25 cellular contexts compared by ENCODE assay signal in the genomic region with DNA sequence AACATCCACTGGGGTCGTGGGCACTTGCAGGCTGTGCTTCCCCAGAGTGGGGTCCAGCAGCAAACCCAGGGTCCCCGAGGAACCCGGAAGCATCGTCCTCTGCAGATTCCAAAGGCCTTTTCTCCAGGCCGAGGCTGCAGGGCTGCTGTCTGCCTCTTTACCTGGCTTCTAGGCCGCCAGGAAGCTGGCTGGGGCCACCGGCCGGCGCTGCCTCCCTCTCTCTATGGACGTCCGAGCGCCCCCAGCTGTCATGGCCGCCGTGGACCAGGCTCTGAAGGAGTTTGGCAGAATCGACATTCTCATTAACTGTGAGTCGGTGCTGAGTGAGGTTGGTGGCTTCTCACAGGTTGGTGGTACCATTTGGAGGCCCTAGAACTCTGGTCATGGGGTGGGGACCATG. TPM values are rescaled to one million over a fixed set of nuclear protein-coding genes. Genes with fewer than 3 reads are reported as not detected.
DNase-seq lines count a peak whose midpoint lies in the region; ATAC-seq, FAIRE-seq and TF ChIP-seq lines count a peak whose summit lies in the region.
"Had no signal": no experiment of that assay in that cellular context is flagged by ENCODE, and none has a peak within 500 bp of the region (broad histone marks: within the 10 kb centered on the region; RNA-seq: fewer than 3 reads in every experiment).

No MANE protein-coding gene starts in this region.

- in situ Hi-C loops in HepG2 (cut with HindIII; ENCODE audit: extremely low pct_ligation_motif_present, low pct_unique_long_range_greater_than_20kb), result no loop called here

- POLR2A ChIA-PET in WTC11 (lab: Charles Lee), result no interaction called here
- POLR2A ChIA-PET in HepG2 (lab: Yijun Ruan, JAX), result interaction anchor here (3.1 kb wide), 1 partner anchor 68 kb away, joined by 18 read pairs; no protein-coding TSS in a partner anchor

- H3K4me1 ChIP-seq in HepG2 (ENCODE audit: insufficient read depth, low read length), result peaks cover 46% of the 10 kb centered on the region

- intact Hi-C loops in HepG2 (cut with micrococcal nuclease; ENCODE audit: unreplicated experiment), result no loop called here

- H3K4me1 Mint-ChIP-seq in WTC11, result no peaks in the 10 kb centered on the region
- H3K4me1 Mint-ChIP-seq: B cell, H9 had no signal

- BruUV-seq in HepG2 (replicated peaks; lab: Mats Ljungman, UMichigan), result no TSS peak

- TF ChIP-seq EP300 in HepG2 (IDR thresholded peaks at IDR 0.05; ENCODE audit: low read depth in 2 of 2, low read length in 2 of 2) (no peak), HepG2 (CRISPR knock-in tag; IDR thresholded peaks at IDR 0.05; ENCODE audit: borderline replicate concordance) (no peak)

- H3K27ac ChIP-seq in HepG2 (ENCODE audit: extremely low read length, insufficient read depth, low read length), result no peak overlapping the region
- H3K27ac ChIP-seq: C4-2B, SK-N-MC had no signal

- no peak overlapping the region for H3K4me3 Mint-ChIP-seq in WTC11
- H3K4me3 Mint-ChIP-seq: B cell; CD8-positive, alpha-beta T cell; H9 had no signal

- no peaks in the 10 kb centered on the region for H4K20me1 ChIP-seq in HepG2 (ENCODE audit: insufficient read depth, low read length)

- H3K4me3 ChIP-seq in H7 (ENCODE audit: insufficient read depth, low read depth, low read length) (no peak overlapping the region), HepG2 (replicated peaks in 1 of 3; ENCODE audit: insufficient read depth in 1 of 3, low read depth in 2 of 3, low read length in 3 of 3) (no peak overlapping the region)
- H3K4me3 ChIP-seq: GM12878, MG63, SK-N-MC had no signal

- CTCF ChIA-PET in WTC11 (lab: Charles Lee), result interaction anchor here (1.1 to 1.3 kb wide), 2 partner anchors 9 to 80 kb away, joined by 3 to 5 read pairs; no protein-coding TSS in a partner anchor
- CTCF ChIA-PET in HepG2 (lab: Yijun Ruan, JAX; ENCODE audit: low intra/inter-chr PET ratio, low total read pairs), result no interaction called here

- H3K9ac ChIP-seq in HepG2 (ENCODE audit: insufficient read depth, low read depth, low read length), result no peak overlapping the region

- peaks cover 6% of the 10 kb centered on the region for H3K79me2 ChIP-seq in HepG2 (ENCODE audit: insufficient read depth, low read length)

- TF ChIP-seq RAD21 in HepG2 (CRISPR knock-in tag; IDR thresholded peaks at IDR 0.05), result no peak

- H3K36me3 ChIP-seq in H7 (replicated peaks; ENCODE audit: control insufficient read depth, insufficient read depth, low read length) (0 out of 2 replicates have a peak, but pooled peaks cover 2% of the 10 kb centered on the region), HepG2 (replicated peaks in 1 of 2; ENCODE audit: control insufficient read depth in 1 of 2, insufficient read depth in 2 of 2, low read length in 2 of 2) (peaks cover 4 to 11% of the 10 kb centered on the region in 2 experiments; a peak in 4 of 5 replicates)

- no peak overlapping the region for H3K27ac Mint-ChIP-seq in WTC11
- H3K27ac Mint-ChIP-seq: B cell; CD8-positive, alpha-beta T cell had no signal

- no peak for TF ChIP-seq POLR2A in HepG2 (IDR thresholded peaks at IDR 0.05; ENCODE audit: insufficient read depth in 1 of 2, low read depth in 2 of 2, low read length in 2 of 2)
- no peak for TF ChIP-seq POLR2A in H54 (IDR thresholded peaks at IDR 0.05; ENCODE audit: low read depth, low read length)

- TF ChIP-seq CTCF in WTC11 (IDR thresholded peaks at IDR 0.05), result no peak
- TF ChIP-seq CTCF in HepG2 (CRISPR knock-in tag; IDR thresholded peaks at IDR 0.05), result no peak

- FAIRE-seq in HepG2 (lab: Jason Lieb, UNC) (no peak), H54 (lab: Jason Lieb, UNC) (no peak)
- FAIRE-seq: GM12878 had no signal

- 96% methylated on average over 10 of the region's 16 CpGs for WGBS in HepG2 (ENCODE audit: low lambda C conversion rate)

- no peaks in the 10 kb centered on the region for H3K9me3 ChIP-seq in HepG2 (ENCODE audit: low read length)
- H3K9me3 ChIP-seq: Caco-2, MG63 had no signal

- peak; percentile 38 for ATAC-seq in WTC11
- no peak for ATAC-seq in HepG2
- ATAC-seq: CD8-positive, alpha-beta T cell; GM12878 had no signal

- no peaks in the 10 kb centered on the region for H3K9me3 Mint-ChIP-seq in WTC11
- H3K9me3 Mint-ChIP-seq: CD8-positive, alpha-beta T cell; H9 had no signal

- H3K27me3 Mint-ChIP-seq in WTC11 (ENCODE audit: low read depth), result no peaks in the 10 kb centered on the region
- H3K27me3 Mint-ChIP-seq: B cell had no signal

- H2AFZ ChIP-seq in HepG2 (ENCODE audit: low read length), result no peak overlapping the region

- no peak overlapping the region for H3K4me2 ChIP-seq in HepG2 (ENCODE audit: low read depth, low read length)

- DNase-seq in H7 (peak; percentile 66), WTC11 (ENCODE audit: low spot score) (no peak), HepG2 (ENCODE audit: low spot score) (no peak), epidermal melanocyte (ENCODE audit: insufficient read length, low spot score) (no peak), NCI-H2029 treated with DMSO at 0.1 percent for 48 hours (lab: John Stamatoyannopoulos, UW) (no peak), H54 (ENCODE audit: insufficient read length, low spot score) (no peak)
- no peak for DNase-seq in NK-92 treated with Interleukin-12 subunit alpha and Interleukin-12 subunit beta, amount 100 ng/mL, for 24 hours (lab: John Stamatoyannopoulos, UW)
- DNase-seq: Caco-2; CD8-positive, alpha-beta T cell; DMS 273 treated with DMSO at 0.1 percent for 48 hours; DMS79; EL; GDM1; H9; KG1; MG63; NCI-H1105 treated with DMSO at 0.1 percent for 48 hours; NCI-H2029; NCI-H446 treated with DMSO at 0.1 percent for 48 hours; NCI-H526 treated with DMSO at 0.1 percent for 48 hours; SIG-M5 had no signal

- H3K36me3 Mint-ChIP-seq in WTC11, result peaks cover 6% of the 10 kb centered on the region; the same call in 1 of the 2 replicates
- H3K36me3 Mint-ChIP-seq: CD8-positive, alpha-beta T cell had no signal

- H3K27me3 ChIP-seq in H7 (ENCODE audit: control insufficient read depth, insufficient read depth, low read length), result no peaks in the 10 kb centered on the region
- H3K27me3 ChIP-seq in HepG2 (ENCODE audit: control insufficient read depth in 1 of 2, insufficient read depth in 2 of 2, low read length in 2 of 2), result no peaks in the 10 kb centered on the region
- H3K27me3 ChIP-seq: MG63 had no signal

RNA-seq across cellular contexts. Expression of a gene that starts 5.6 kb away (rescaled TPM):
- 20.1 and 21.4 TPM in 2 replicates for total RNA-seq in H7 (2014; rRNA removed; shearing (Covaris generic))
- total RNA-seq in WTC11 (2021) (37.8 to 43.6 TPM (median 40.7 TPM) in 3 replicates), HepG2 (2016; rRNA removed; fragmentation: Illumina TruSeq; extraction: Trizol) (27.8 and 36.3 TPM in 2 replicates)
- 22.1 and 28.4 TPM in 2 replicates for total RNA-seq in HepG2 (2016; cell fraction: cytosol; rRNA removed; fragmentation: Illumina TruSeq; extraction: Trizol; ENCODE audit: low read depth)
- total RNA-seq in HepG2 (2016; cell fraction: insoluble cytoplasmic fraction; rRNA removed; fragmentation: Illumina TruSeq; extraction: Trizol), result 28.1 and 37.2 TPM in 2 replicates
- 22.1 and 27.1 TPM in 2 replicates for total RNA-seq in HepG2 (2016; cell fraction: membrane; rRNA removed; fragmentation: Illumina TruSeq; extraction: Trizol)
- 34.5 and 35.9 TPM in 2 replicates for total RNA-seq in HepG2 (2016; cell fraction: nucleus; rRNA removed; fragmentation: Illumina TruSeq; extraction: Trizol)
- polyA plus RNA-seq in HepG2 (2011; rRNA removed), result 44.6 and 51.2 TPM in 2 replicates
- 29.5 and 53.6 TPM in 2 replicates for polyA plus RNA-seq in HepG2 (2011; cell fraction: cytosol; rRNA removed)
- 220 and 244 TPM in 2 replicates for polyA plus RNA-seq in HepG2 (2011; cell fraction: nucleus; rRNA removed)
- polyA plus RNA-seq in HepG2 (2012), result 22.1 and 23.1 TPM in 2 replicates
- 13.3 and 15.1 TPM in 2 replicates for polyA plus RNA-seq in HepG2 (2016; cell fraction: cytosol; fragmentation: Illumina TruSeq; extraction: Trizol; ENCODE audit: low read depth)
- polyA plus RNA-seq in HepG2 (2016; cell fraction: insoluble cytoplasmic fraction; fragmentation: Illumina TruSeq; extraction: Trizol; ENCODE audit: low read depth), result 31.8 and 35.2 TPM in 2 replicates
- 19.1 and 19.5 TPM in 2 replicates for polyA plus RNA-seq in HepG2 (2016; cell fraction: membrane; fragmentation: Illumina TruSeq; extraction: Trizol; ENCODE audit: low read depth)
- 124 and 131 TPM in 2 replicates for polyA plus RNA-seq in HepG2 (2016; cell fraction: nucleus; fragmentation: Illumina TruSeq; extraction: Trizol; ENCODE audit: insufficient read depth, low read depth)
- polyA minus RNA-seq in HepG2 (2011; rRNA and poly(A)+ RNA removed; ENCODE audit: low replicate concordance), result 15.9 and 53.9 TPM in 2 replicates
- polyA minus RNA-seq in HepG2 (2011; cell fraction: cytosol; rRNA and poly(A)+ RNA removed), result 17.0 and 17.7 TPM in 2 replicates
- 25.4 and 25.9 TPM in 2 replicates for polyA minus RNA-seq in HepG2 (2011; cell fraction: nucleus; rRNA and poly(A)+ RNA removed)

RNA-seq across cellular contexts. Expression of a gene that starts 10.3 kb away (rescaled TPM):
- total RNA-seq in H7 (2014; rRNA removed; shearing (Covaris generic)), result 400 and 507 TPM in 2 replicates
- total RNA-seq in WTC11 (2021) (467 to 550 TPM (median 535 TPM) in 3 replicates), HepG2 (2016; rRNA removed; fragmentation: Illumina TruSeq; extraction: Trizol) (82.8 and 121 TPM in 2 replicates)
- 711 and 716 TPM in 2 replicates for total RNA-seq in HepG2 (2016; cell fraction: cytosol; rRNA removed; fragmentation: Illumina TruSeq; extraction: Trizol; ENCODE audit: low read depth)
- total RNA-seq in HepG2 (2016; cell fraction: insoluble cytoplasmic fraction; rRNA removed; fragmentation: Illumina TruSeq; extraction: Trizol), result 79.6 and 119 TPM in 2 replicates
- total RNA-seq in HepG2 (2016; cell fraction: membrane; rRNA removed; fragmentation: Illumina TruSeq; extraction: Trizol), result 463 and 513 TPM in 2 replicates
- 47.7 and 52.8 TPM in 2 replicates for total RNA-seq in HepG2 (2016; cell fraction: nucleus; rRNA removed; fragmentation: Illumina TruSeq; extraction: Trizol)
- polyA plus RNA-seq in HepG2 (2011; rRNA removed), result 263 and 275 TPM in 2 replicates
- polyA plus RNA-seq in HepG2 (2011; cell fraction: cytosol; rRNA removed), result 199 and 344 TPM in 2 replicates
- polyA plus RNA-seq in HepG2 (2011; cell fraction: nucleus; rRNA removed), result 245 and 274 TPM in 2 replicates
- polyA plus RNA-seq in HepG2 (2012), result 136 and 145 TPM in 2 replicates
- polyA plus RNA-seq in HepG2 (2016; cell fraction: cytosol; fragmentation: Illumina TruSeq; extraction: Trizol; ENCODE audit: low read depth), result 1,773 and 1,829 TPM in 2 replicates
- 189 and 200 TPM in 2 replicates for polyA plus RNA-seq in HepG2 (2016; cell fraction: insoluble cytoplasmic fraction; fragmentation: Illumina TruSeq; extraction: Trizol; ENCODE audit: low read depth)
- 997 and 1,012 TPM in 2 replicates for polyA plus RNA-seq in HepG2 (2016; cell fraction: membrane; fragmentation: Illumina TruSeq; extraction: Trizol; ENCODE audit: low read depth)
- 195 and 217 TPM in 2 replicates for polyA plus RNA-seq in HepG2 (2016; cell fraction: nucleus; fragmentation: Illumina TruSeq; extraction: Trizol; ENCODE audit: insufficient read depth, low read depth)
- 21.3 and 147 TPM in 2 replicates for polyA minus RNA-seq in HepG2 (2011; rRNA and poly(A)+ RNA removed; ENCODE audit: low replicate concordance)
- 51.2 and 63.8 TPM in 2 replicates for polyA minus RNA-seq in HepG2 (2011; cell fraction: cytosol; rRNA and poly(A)+ RNA removed)
- polyA minus RNA-seq in HepG2 (2011; cell fraction: nucleus; rRNA and poly(A)+ RNA removed), result 27.2 and 27.9 TPM in 2 replicates

RNA-seq across cellular contexts. Expression of a gene that starts 18.2 kb away (rescaled TPM):
- total RNA-seq in H7 (2014; rRNA removed; shearing (Covaris generic)), result 25.2 and 27.9 TPM in 2 replicates
- total RNA-seq in WTC11 (2021) (37.1 to 38.6 TPM (median 37.9 TPM) in 3 replicates), HepG2 (2016; rRNA removed; fragmentation: Illumina TruSeq; extraction: Trizol) (48.4 and 57.6 TPM in 2 replicates)
- total RNA-seq in HepG2 (2016; cell fraction: cytosol; rRNA removed; fragmentation: Illumina TruSeq; extraction: Trizol; ENCODE audit: low read depth), result 25.8 and 30.3 TPM in 2 replicates
- 44.0 and 58.9 TPM in 2 replicates for total RNA-seq in HepG2 (2016; cell fraction: insoluble cytoplasmic fraction; rRNA removed; fragmentation: Illumina TruSeq; extraction: Trizol)
- 40.2 and 41.5 TPM in 2 replicates for total RNA-seq in HepG2 (2016; cell fraction: membrane; rRNA removed; fragmentation: Illumina TruSeq; extraction: Trizol)
- total RNA-seq in HepG2 (2016; cell fraction: nucleus; rRNA removed; fragmentation: Illumina TruSeq; extraction: Trizol), result 59.9 and 60.1 TPM in 2 replicates
- 34.3 and 42.9 TPM in 2 replicates for polyA plus RNA-seq in HepG2 (2011; rRNA removed)
- 24.6 and 38.1 TPM in 2 replicates for polyA plus RNA-seq in HepG2 (2011; cell fraction: cytosol; rRNA removed)
- polyA plus RNA-seq in HepG2 (2011; cell fraction: nucleus; rRNA removed), result 166 and 200 TPM in 2 replicates
- polyA plus RNA-seq in HepG2 (2012), result 45.3 and 46.5 TPM in 2 replicates
- 17.9 and 19.2 TPM in 2 replicates for polyA plus RNA-seq in HepG2 (2016; cell fraction: cytosol; fragmentation: Illumina TruSeq; extraction: Trizol; ENCODE audit: low read depth)
- polyA plus RNA-seq in HepG2 (2016; cell fraction: insoluble cytoplasmic fraction; fragmentation: Illumina TruSeq; extraction: Trizol; ENCODE audit: low read depth), result 44.6 and 51.8 TPM in 2 replicates
- 28.0 and 28.9 TPM in 2 replicates for polyA plus RNA-seq in HepG2 (2016; cell fraction: membrane; fragmentation: Illumina TruSeq; extraction: Trizol; ENCODE audit: low read depth)
- 144 and 150 TPM in 2 replicates for polyA plus RNA-seq in HepG2 (2016; cell fraction: nucleus; fragmentation: Illumina TruSeq; extraction: Trizol; ENCODE audit: insufficient read depth, low read depth)
- 9.5 and 51.6 TPM in 2 replicates for polyA minus RNA-seq in HepG2 (2011; rRNA and poly(A)+ RNA removed; ENCODE audit: low replicate concordance)
- 18.2 and 21.5 TPM in 2 replicates for polyA minus RNA-seq in HepG2 (2011; cell fraction: cytosol; rRNA and poly(A)+ RNA removed)
- polyA minus RNA-seq in HepG2 (2011; cell fraction: nucleus; rRNA and poly(A)+ RNA removed), result 58.2 and 72.2 TPM in 2 replicates

RNA-seq across cellular contexts. Expression of a gene that starts 25.5 kb away (rescaled TPM):
- total RNA-seq in H7 (2014; rRNA removed; shearing (Covaris generic)), result 107 and 112 TPM in 2 replicates
- 104 to 108 TPM (median 107 TPM) in 3 replicates for total RNA-seq in WTC11 (2021)
- 33.7 and 52.7 TPM in 2 replicates for total RNA-seq in HepG2 (2016; rRNA removed; fragmentation: Illumina TruSeq; extraction: Trizol)
- total RNA-seq in HepG2 (2016; cell fraction: cytosol; rRNA removed; fragmentation: Illumina TruSeq; extraction: Trizol; ENCODE audit: low read depth), result 52.2 and 54.4 TPM in 2 replicates
- 27.1 and 52.1 TPM in 2 replicates for total RNA-seq in HepG2 (2016; cell fraction: insoluble cytoplasmic fraction; rRNA removed; fragmentation: Illumina TruSeq; extraction: Trizol)
- total RNA-seq in HepG2 (2016; cell fraction: membrane; rRNA removed; fragmentation: Illumina TruSeq; extraction: Trizol), result 108 and 112 TPM in 2 replicates
- total RNA-seq in HepG2 (2016; cell fraction: nucleus; rRNA removed; fragmentation: Illumina TruSeq; extraction: Trizol), result 36.6 and 38.8 TPM in 2 replicates
- 136 and 192 TPM in 2 replicates for polyA plus RNA-seq in HepG2 (2011; rRNA removed)
- 183 and 222 TPM in 2 replicates for polyA plus RNA-seq in HepG2 (2011; cell fraction: cytosol; rRNA removed)
- polyA plus RNA-seq in HepG2 (2011; cell fraction: nucleus; rRNA removed), result 308 and 324 TPM in 2 replicates
- 54.7 and 75.9 TPM in 2 replicates for polyA plus RNA-seq in HepG2 (2012)
- polyA plus RNA-seq in HepG2 (2016; cell fraction: cytosol; fragmentation: Illumina TruSeq; extraction: Trizol; ENCODE audit: low read depth), result 90.3 and 94.2 TPM in 2 replicates
- polyA plus RNA-seq in HepG2 (2016; cell fraction: insoluble cytoplasmic fraction; fragmentation: Illumina TruSeq; extraction: Trizol; ENCODE audit: low read depth), result 43.3 and 54.7 TPM in 2 replicates
- polyA plus RNA-seq in HepG2 (2016; cell fraction: membrane; fragmentation: Illumina TruSeq; extraction: Trizol; ENCODE audit: low read depth), result 117 and 127 TPM in 2 replicates
- 107 and 123 TPM in 2 replicates for polyA plus RNA-seq in HepG2 (2016; cell fraction: nucleus; fragmentation: Illumina TruSeq; extraction: Trizol; ENCODE audit: insufficient read depth, low read depth)
- polyA minus RNA-seq in HepG2 (2011; rRNA and poly(A)+ RNA removed; ENCODE audit: low replicate concordance), result 53.1 and 397 TPM in 2 replicates
- polyA minus RNA-seq in HepG2 (2011; cell fraction: cytosol; rRNA and poly(A)+ RNA removed), result 61.4 and 63.3 TPM in 2 replicates
- 26.0 and 48.0 TPM in 2 replicates for polyA minus RNA-seq in HepG2 (2011; cell fraction: nucleus; rRNA and poly(A)+ RNA removed)

RNA-seq across cellular contexts. Expression of a gene that starts 36.9 kb away (rescaled TPM):
- total RNA-seq in H7 (2014; rRNA removed; shearing (Covaris generic)), result 225 and 242 TPM in 2 replicates
- 119 to 144 TPM (median 140 TPM) in 3 replicates for total RNA-seq in WTC11 (2021)
- total RNA-seq in HepG2 (2016; rRNA removed; fragmentation: Illumina TruSeq; extraction: Trizol), result 114 and 128 TPM in 2 replicates
- 30.5 and 32.3 TPM in 2 replicates for total RNA-seq in HepG2 (2016; cell fraction: cytosol; rRNA removed; fragmentation: Illumina TruSeq; extraction: Trizol; ENCODE audit: low read depth)
- total RNA-seq in HepG2 (2016; cell fraction: insoluble cytoplasmic fraction; rRNA removed; fragmentation: Illumina TruSeq; extraction: Trizol), result 115 and 131 TPM in 2 replicates
- 36.8 and 38.6 TPM in 2 replicates for total RNA-seq in HepG2 (2016; cell fraction: membrane; rRNA removed; fragmentation: Illumina TruSeq; extraction: Trizol)
- 35.6 and 38.6 TPM in 2 replicates for total RNA-seq in HepG2 (2016; cell fraction: nucleus; rRNA removed; fragmentation: Illumina TruSeq; extraction: Trizol)
- polyA plus RNA-seq in HepG2 (2011; rRNA removed), result 121 and 135 TPM in 2 replicates
- polyA plus RNA-seq in HepG2 (2011; cell fraction: cytosol; rRNA removed), result 141 and 211 TPM in 2 replicates
- polyA plus RNA-seq in HepG2 (2011; cell fraction: nucleus; rRNA removed), result 65.0 and 69.2 TPM in 2 replicates
- 50.0 and 56.2 TPM in 2 replicates for polyA plus RNA-seq in HepG2 (2012)
- 35.7 and 36.6 TPM in 2 replicates for polyA plus RNA-seq in HepG2 (2016; cell fraction: cytosol; fragmentation: Illumina TruSeq; extraction: Trizol; ENCODE audit: low read depth)
- polyA plus RNA-seq in HepG2 (2016; cell fraction: insoluble cytoplasmic fraction; fragmentation: Illumina TruSeq; extraction: Trizol; ENCODE audit: low read depth), result 162 and 166 TPM in 2 replicates
- 35.5 and 36.2 TPM in 2 replicates for polyA plus RNA-seq in HepG2 (2016; cell fraction: membrane; fragmentation: Illumina TruSeq; extraction: Trizol; ENCODE audit: low read depth)
- 85.4 and 90.0 TPM in 2 replicates for polyA plus RNA-seq in HepG2 (2016; cell fraction: nucleus; fragmentation: Illumina TruSeq; extraction: Trizol; ENCODE audit: insufficient read depth, low read depth)
- 51.3 and 73.8 TPM in 2 replicates for polyA minus RNA-seq in HepG2 (2011; rRNA and poly(A)+ RNA removed; ENCODE audit: low replicate concordance)
- polyA minus RNA-seq in HepG2 (2011; cell fraction: cytosol; rRNA and poly(A)+ RNA removed), result 29.4 and 29.5 TPM in 2 replicates
- 10.2 and 13.2 TPM in 2 replicates for polyA minus RNA-seq in HepG2 (2011; cell fraction: nucleus; rRNA and poly(A)+ RNA removed)
